Comparison of ENCODE assay signal across 1 cellular context in genomic region chr10:32445036-32445435, GRCh38.
TF ChIP-seq lines count a peak whose summit lies in the region.

No MANE protein-coding gene starts in this region.

TF ChIP-seq in K562, 482 proteins besides CTCF, POLR2A, EP300 and RAD21 (continued from another document):
- TF ChIP-seq ZBTB40 (IDR thresholded peaks at IDR 0.05) (no peak), ZBTB40 (CRISPR knock-in tag; IDR thresholded peaks at IDR 0.05) (no peak), DEAF1 (CRISPR knock-in tag; IDR thresholded peaks at IDR 0.05) (no peak), FOXJ2 (tag; IDR thresholded peaks at IDR 0.05) (0 out of 2 replicates have a peak, but pooled peaks have one; percentile 15), SREBF1 (IDR thresholded peaks at IDR 0.05; ENCODE audit: borderline replicate concordance, low read depth, low read length) (no peak), HEY1 (CRISPR knock-in tag; IDR thresholded peaks at IDR 0.05; ENCODE audit: borderline replicate concordance) (no peak)
TF ChIP-seq in K562: peak in this region for 1.
